Comparison of ENCODE assay signal across 11 cellular contexts in genomic region chr5:32506251-32506661, GRCh38.
DNase-seq lines count a peak whose midpoint lies in the region; ATAC-seq lines count a peak whose summit lies in the region.
"Had no signal": no experiment of that assay in that cellular context is flagged by ENCODE, and none has a peak within 500 bp of the region (broad histone marks: within the 10 kb centered on the region; RNA-seq: fewer than 3 reads in every experiment).

No MANE protein-coding gene starts in this region.

- DNase-seq in HCEC 1CT (peak; percentile 23), NCI-H524 treated with DMSO at 0.1 percent for 48 hours (lab: John Stamatoyannopoulos, UW) (peak; percentile 17), fibroblast of gingiva (ENCODE audit: low read depth) (peak; percentile 45), pons (ENCODE audit: low spot score) (peak; percentile 82)
- DNase-seq in stimulated activated CD4-positive, alpha-beta T cell treated with anti-CD3 and anti-CD28 coated beads, Interleukin-4, amount 100 ng/mL, for 24 hours = no peak
- DNase-seq in central memory CD4-positive, alpha-beta T cell = no peak
- DNase-seq: Caco-2; NCI-H1436 treated with DMSO at 0.1 percent for 48 hours; stimulated activated CD4-positive, alpha-beta T cell treated with anti-CD3 and anti-CD28 coated beads, Interleukin-15, amount 100 ng/mL, for 24 hours had no signal

- ATAC-seq in GM19324 (IDR thresholded peaks at IDR 0.05; ENCODE audit: low FRiP score, unreplicated experiment) (no peak), HG02884 (IDR thresholded peaks at IDR 0.05; ENCODE audit: unreplicated experiment) (no peak)

Comparison
In these comparisons a context has a peak if more than half of its experiments do, and no peak if none do; other contexts are left out.
1. DNase-seq: peak in HCEC 1CT (single experiment), NCI-H524 treated with DMSO at 0.1 percent for 48 hours (single experiment), fibroblast of gingiva (single experiment) and pons (single experiment); none in stimulated activated CD4-positive, alpha-beta T cell treated with anti-CD3 and anti-CD28 coated beads, Interleukin-4, amount 100 ng/mL, for 24 hours (single experiment) and central memory CD4-positive, alpha-beta T cell (single experiment).